Comparison of ENCODE assay signal across 1 cellular context in genomic region chr2:99345446-99345845, GRCh38. TPM values are rescaled to one million over a fixed set of nuclear protein-coding genes. Genes with fewer than 3 reads are reported as not detected.
"Had no signal": no experiment of that assay in that cellular context is flagged by ENCODE, and none has a peak within 500 bp of the region (broad histone marks: within the 10 kb centered on the region; RNA-seq: fewer than 3 reads in every experiment).

No MANE protein-coding gene starts in this region.

RNA-seq across cellular contexts. Expression of gene LYG1, which starts 44.4 kb away (rescaled TPM):
- total RNA-seq: G401 had no signal
